Comparison of ENCODE assay signal across 24 cellular contexts in the genomic region with DNA sequence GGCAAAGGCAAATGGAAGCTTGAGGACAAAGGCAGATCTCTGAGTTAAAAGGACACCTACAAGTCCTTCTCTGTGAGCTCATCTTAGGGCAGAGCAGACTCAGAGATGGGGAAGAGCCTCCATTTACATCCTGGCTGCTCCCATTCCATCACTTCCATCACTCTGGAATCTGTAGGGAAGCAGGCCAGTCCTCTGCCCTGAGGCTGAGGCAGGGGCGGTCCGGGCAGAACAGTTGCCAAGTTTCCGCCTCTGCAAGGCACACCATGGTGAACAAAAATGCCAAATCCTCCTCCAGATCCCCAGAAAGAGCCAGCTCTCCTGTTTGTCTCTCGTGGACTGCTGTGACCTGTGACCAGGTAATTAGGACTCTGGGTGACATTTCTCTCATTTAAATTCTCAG.
"Had no signal": no experiment of that assay in that cellular context is flagged by ENCODE, and none has a peak within 500 bp of the region (broad histone marks: within the 10 kb centered on the region; RNA-seq: fewer than 3 reads in every experiment).

No MANE protein-coding gene starts in this region.

- H3K27me3 Mint-ChIP-seq: activated naive CD8-positive, alpha-beta T cell; activated T-helper 17 cell treated with anti-CD3 and anti-CD28 coated beads, Interleukin-2, amount 50 U/mL, for 72 hours; effector memory CD8-positive, alpha-beta T cell had no signal

- H3K9me3 Mint-ChIP-seq: activated T-helper 17 cell treated with anti-CD3 and anti-CD28 coated beads, Interleukin-2, amount 50 U/mL, for 72 hours; neural crest cell had no signal

- H3K4me1 Mint-ChIP-seq: activated T-helper 17 cell treated with anti-CD3 and anti-CD28 coated beads, Interleukin-2, amount 50 U/mL, for 72 hours; naive B cell had no signal

- H3K36me3 ChIP-seq: adrenal gland, ascending aorta, brain microvascular endothelial cell, colonic mucosa, lower lobe of right lung, spleen had no signal

- H3K4me3 ChIP-seq: adrenal gland, ascending aorta, colonic mucosa, dorsolateral prefrontal cortex, lower lobe of right lung, spleen, testis had no signal

- ATAC-seq: activated CD4-positive, CD25-positive, alpha-beta regulatory T cell treated with anti-CD3 and anti-CD28 coated beads, Interleukin-2, amount 50 U/mL, for 24 hours; activated T-helper 17 cell treated with anti-CD3 and anti-CD28 coated beads, Interleukin-2, amount 50 U/mL, for 72 hours; effector memory CD8-positive, alpha-beta T cell; left lobe of liver; lower lobe of right lung had no signal

- H3K27ac Mint-ChIP-seq: activated naive CD8-positive, alpha-beta T cell; activated T-helper 17 cell treated with anti-CD3 and anti-CD28 coated beads, Interleukin-2, amount 50 U/mL, for 72 hours; effector memory CD8-positive, alpha-beta T cell; naive B cell; progenitor cell of endocrine pancreas had no signal

- DNase-seq: activated CD4-positive, alpha-beta T cell treated with anti-CD3 and anti-CD28 coated beads, Interleukin-2, amount 50 U/mL, for 1 hour; activated T-cell treated with anti-CD3 and anti-CD28 coated beads, Interleukin-2, amount 50 U/mL, for 1 hour; adrenal gland; central memory CD4-positive, alpha-beta T cell; colonic mucosa; dorsolateral prefrontal cortex; effector memory CD8-positive, alpha-beta T cell; lower lobe of right lung; naive B cell; retina; spleen; stimulated activated CD4-positive, alpha-beta T cell treated with anti-CD3 and anti-CD28 coated beads, Interleukin-4, amount 100 ng/mL, for 1 hour; stimulated activated naive CD4-positive, alpha-beta T cell; SW 1271; T-helper 2 cell; testis had no signal

- H3K27ac ChIP-seq: adrenal gland, ascending aorta, brain microvascular endothelial cell, colonic mucosa, dorsolateral prefrontal cortex, lower lobe of right lung, spleen, testis had no signal

- H3K4me1 ChIP-seq: adrenal gland, ascending aorta, colonic mucosa, lower lobe of right lung, spleen had no signal

- H3K4me3 Mint-ChIP-seq: activated naive CD8-positive, alpha-beta T cell; activated T-helper 17 cell treated with anti-CD3 and anti-CD28 coated beads, Interleukin-2, amount 50 U/mL, for 72 hours; effector memory CD8-positive, alpha-beta T cell; naive B cell; neural crest cell had no signal

- H3K27me3 ChIP-seq: adrenal gland, ascending aorta, brain microvascular endothelial cell, colonic mucosa, spleen, testis had no signal

- H3K36me3 Mint-ChIP-seq: activated naive CD8-positive, alpha-beta T cell; naive B cell had no signal

- H3K9me3 ChIP-seq: adrenal gland, ascending aorta, colonic mucosa, lower lobe of right lung, testis had no signal
